1 cellular context compared by ENCODE assay signal in the genomic region with DNA sequence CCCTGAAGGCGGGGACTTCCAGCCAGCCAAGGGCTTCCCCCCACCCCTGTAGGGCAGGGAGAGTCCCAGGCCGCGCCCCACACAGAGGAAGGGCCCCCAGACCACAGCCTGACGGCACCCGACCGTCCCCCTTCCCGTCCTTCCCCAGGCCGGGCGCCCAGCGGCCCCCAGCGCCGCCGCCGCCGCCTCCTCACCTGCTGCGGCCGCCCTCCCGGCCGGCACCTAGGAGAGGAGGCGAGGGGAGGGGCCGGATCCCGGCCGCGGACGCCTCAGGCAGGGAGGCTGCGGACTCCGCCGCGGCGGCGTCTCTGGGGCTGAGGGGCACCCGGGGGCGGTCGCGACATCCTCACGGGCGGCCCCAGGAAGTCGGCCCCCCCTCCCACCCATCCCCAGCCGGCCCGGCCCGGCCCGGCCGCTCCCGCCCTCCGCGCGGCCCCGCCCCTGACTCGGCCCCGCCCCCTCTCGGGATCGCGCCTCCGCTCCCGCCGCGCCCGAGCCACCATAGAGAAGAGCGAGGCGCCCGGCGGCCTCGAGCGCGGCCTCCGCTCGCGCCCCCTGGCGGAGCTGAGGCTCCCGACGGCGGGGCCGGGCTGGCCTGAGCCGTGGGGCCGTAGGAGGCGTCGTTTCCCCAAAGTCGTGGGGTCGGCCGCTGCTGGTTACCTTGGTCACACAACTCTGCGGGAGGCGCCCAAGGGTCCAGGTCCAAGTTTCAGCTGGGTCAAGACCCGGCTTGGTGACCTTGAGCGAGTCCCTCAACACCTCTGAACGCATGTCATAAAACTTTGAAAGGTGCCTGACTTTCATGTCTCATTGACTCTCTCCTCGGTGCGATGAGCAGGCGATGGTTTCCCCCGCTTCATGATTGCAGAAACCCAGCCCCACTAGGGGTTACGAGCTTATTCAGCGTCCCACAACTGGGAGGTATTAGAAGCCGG.
A peak's percentile ranks its signal among the peaks of the same experiment; 100 is the strongest.
TF ChIP-seq lines count a peak whose summit lies in the region.

No MANE protein-coding gene starts in this region.

TF ChIP-seq in HepG2, 621 proteins besides CTCF, POLR2A, EP300 and RAD21 (continued from another document and continues in another):
- TF ChIP-seq ZGPAT (CRISPR knock-in tag; IDR thresholded peaks at IDR 0.05) (no peak; the same call in 1 of the 2 replicates), BCL6 (CRISPR knock-in tag; IDR thresholded peaks at IDR 0.05) (peak; percentile 25; the same call in 1 of the 2 replicates), MED8 (CRISPR knock-in tag; IDR thresholded peaks at IDR 0.05; ENCODE audit: insufficient replicate concordance) (no peak), ZNF616 (CRISPR knock-in tag; IDR thresholded peaks at IDR 0.05; ENCODE audit: low read depth) (no peak), MAFK (conservative IDR thresholded peaks at IDR 0.05 in 1 of 2, IDR thresholded peaks at IDR 0.05 in 1 of 2; ENCODE audit: low read length in 2 of 2) (no peak), FOXK1 (CRISPR knock-in tag; IDR thresholded peaks at IDR 0.05; ENCODE audit: borderline replicate concordance, low read depth) (no peak), ZSCAN22 (CRISPR knock-in tag; IDR thresholded peaks at IDR 0.05) (no peak), MIER3 (CRISPR knock-in tag; IDR thresholded peaks at IDR 0.05; ENCODE audit: borderline replicate concordance) (no peak), RFX1 (IDR thresholded peaks at IDR 0.05) (no peak), ZFP62 (CRISPR knock-in tag; IDR thresholded peaks at IDR 0.05) (no peak), KAT8 (CRISPR knock-in tag; IDR thresholded peaks at IDR 0.05) (no peak), TARDBP (CRISPR knock-in tag; IDR thresholded peaks at IDR 0.05) (peak; percentile 28; the same call in 1 of the 2 replicates), IRF2 (CRISPR knock-in tag; IDR thresholded peaks at IDR 0.05) (peak; percentile 22; the same call in 1 of the 2 replicates), ZFP36L2 (CRISPR knock-in tag; IDR thresholded peaks at IDR 0.05) (no peak), GATA4 (IDR thresholded peaks at IDR 0.05; ENCODE audit: borderline replicate concordance, low read depth) (no peak), DNMT3B (CRISPR knock-in tag; conservative IDR thresholded peaks at IDR 0.05) (no peak), FOXA3 (CRISPR knock-in tag; IDR thresholded peaks at IDR 0.05) (no peak), ZNF256 (CRISPR knock-in tag; conservative IDR thresholded peaks at IDR 0.05) (no peak), GRHL1 (CRISPR knock-in tag; conservative IDR thresholded peaks at IDR 0.05) (no peak), HHEX (CRISPR knock-in tag; IDR thresholded peaks at IDR 0.05) (no peak), PCBP1 (IDR thresholded peaks at IDR 0.05; ENCODE audit: borderline replicate concordance, low read depth, low read length) (no peak), KMT2A (CRISPR knock-in tag; IDR thresholded peaks at IDR 0.05) (no peak; the same call in 1 of the 2 replicates), MATR3 (CRISPR knock-in tag; IDR thresholded peaks at IDR 0.05) (no peak), ZNF577 (CRISPR knock-in tag; IDR thresholded peaks at IDR 0.05; ENCODE audit: borderline replicate concordance, low read depth) (no peak), AGO2 (optimal IDR thresholded peaks at IDR 0.05; ENCODE audit: low read depth, low read length) (peak; percentile 81), NRL (CRISPR knock-in tag; IDR thresholded peaks at IDR 0.05; ENCODE audit: borderline replicate concordance) (no peak), KDM5B (CRISPR knock-in tag; IDR thresholded peaks at IDR 0.05; ENCODE audit: borderline replicate concordance) (peak; percentile 51; the same call in 1 of the 2 replicates), SPEN (CRISPR knock-in tag; IDR thresholded peaks at IDR 0.05; ENCODE audit: low read depth) (peak; percentile 5; the same call in 1 of the 2 replicates), ZNF337 (CRISPR knock-in tag; IDR thresholded peaks at IDR 0.05; ENCODE audit: borderline replicate concordance, low read depth) (no peak), ERF (CRISPR knock-in tag; IDR thresholded peaks at IDR 0.05) (peak; percentile 3; the same call in 1 of the 2 replicates), SP140L (CRISPR knock-in tag; IDR thresholded peaks at IDR 0.05; ENCODE audit: borderline replicate concordance) (no peak), HNRNPLL (IDR thresholded peaks at IDR 0.05; ENCODE audit: low read depth, low read length, poor library complexity, severe bottlenecking) (no peak), IRX3 (CRISPR knock-in tag; IDR thresholded peaks at IDR 0.05; ENCODE audit: borderline replicate concordance, low read depth) (peak; percentile 6; the same call in 1 of the 2 replicates), SNAPC4 (CRISPR knock-in tag; IDR thresholded peaks at IDR 0.05) (no peak), NFIB (CRISPR knock-in tag; IDR thresholded peaks at IDR 0.05; ENCODE audit: borderline replicate concordance) (no peak), ZNF776 (CRISPR knock-in tag; IDR thresholded peaks at IDR 0.05) (no peak; the same call in 1 of the 2 replicates), ARNT2 (CRISPR knock-in tag; IDR thresholded peaks at IDR 0.05; ENCODE audit: low read depth) (0 out of 2 replicates have a peak, but pooled peaks have one; percentile 43), ZNF883 (CRISPR knock-in tag; IDR thresholded peaks at IDR 0.05; ENCODE audit: not compliant biosample characterization) (peak; percentile 20)
- TF ChIP-seq, protein P1, sequence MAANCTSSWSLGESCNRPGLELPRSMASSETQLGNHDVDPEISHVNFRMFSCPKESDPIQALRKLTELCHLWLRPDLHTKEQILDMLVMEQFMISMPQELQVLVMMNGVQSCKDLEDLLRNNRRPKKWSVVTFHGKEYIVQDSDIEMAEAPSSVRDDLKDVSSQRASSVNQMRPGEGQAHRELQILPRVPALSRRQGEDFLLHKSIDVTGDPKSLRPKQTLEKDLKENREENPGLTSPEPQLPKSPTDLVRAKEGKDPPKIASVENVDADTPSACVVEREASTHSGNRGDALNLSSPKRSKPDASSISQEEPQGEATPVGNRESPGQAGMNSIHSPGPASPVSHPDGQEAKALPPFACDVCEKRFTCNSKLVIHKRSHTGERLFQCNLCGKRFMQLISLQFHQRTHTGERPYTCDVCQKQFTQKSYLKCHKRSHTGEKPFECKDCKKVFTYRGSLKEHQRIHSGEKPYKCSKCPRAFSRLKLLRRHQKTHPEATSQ (CRISPR knock-in tag; IDR thresholded peaks at IDR 0.05; ENCODE audit: borderline replicate concordance): no peak
- TF ChIP-seq, protein P2, sequence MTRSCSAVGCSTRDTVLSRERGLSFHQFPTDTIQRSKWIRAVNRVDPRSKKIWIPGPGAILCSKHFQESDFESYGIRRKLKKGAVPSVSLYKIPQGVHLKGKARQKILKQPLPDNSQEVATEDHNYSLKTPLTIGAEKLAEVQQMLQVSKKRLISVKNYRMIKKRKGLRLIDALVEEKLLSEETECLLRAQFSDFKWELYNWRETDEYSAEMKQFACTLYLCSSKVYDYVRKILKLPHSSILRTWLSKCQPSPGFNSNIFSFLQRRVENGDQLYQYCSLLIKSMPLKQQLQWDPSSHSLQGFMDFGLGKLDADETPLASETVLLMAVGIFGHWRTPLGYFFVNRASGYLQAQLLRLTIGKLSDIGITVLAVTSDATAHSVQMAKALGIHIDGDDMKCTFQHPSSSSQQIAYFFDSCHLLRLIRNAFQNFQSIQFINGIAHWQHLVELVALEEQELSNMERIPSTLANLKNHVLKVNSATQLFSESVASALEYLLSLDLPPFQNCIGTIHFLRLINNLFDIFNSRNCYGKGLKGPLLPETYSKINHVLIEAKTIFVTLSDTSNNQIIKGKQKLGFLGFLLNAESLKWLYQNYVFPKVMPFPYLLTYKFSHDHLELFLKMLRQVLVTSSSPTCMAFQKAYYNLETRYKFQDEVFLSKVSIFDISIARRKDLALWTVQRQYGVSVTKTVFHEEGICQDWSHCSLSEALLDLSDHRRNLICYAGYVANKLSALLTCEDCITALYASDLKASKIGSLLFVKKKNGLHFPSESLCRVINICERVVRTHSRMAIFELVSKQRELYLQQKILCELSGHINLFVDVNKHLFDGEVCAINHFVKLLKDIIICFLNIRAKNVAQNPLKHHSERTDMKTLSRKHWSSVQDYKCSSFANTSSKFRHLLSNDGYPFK (CRISPR knock-in tag; IDR thresholded peaks at IDR 0.05; ENCODE audit: borderline replicate concordance): no peak
- TF ChIP-seq, protein P3, sequence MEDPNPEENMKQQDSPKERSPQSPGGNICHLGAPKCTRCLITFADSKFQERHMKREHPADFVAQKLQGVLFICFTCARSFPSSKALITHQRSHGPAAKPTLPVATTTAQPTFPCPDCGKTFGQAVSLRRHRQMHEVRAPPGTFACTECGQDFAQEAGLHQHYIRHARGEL (CRISPR knock-in tag; IDR thresholded peaks at IDR 0.05): no peak
- TF ChIP-seq, protein P4, sequence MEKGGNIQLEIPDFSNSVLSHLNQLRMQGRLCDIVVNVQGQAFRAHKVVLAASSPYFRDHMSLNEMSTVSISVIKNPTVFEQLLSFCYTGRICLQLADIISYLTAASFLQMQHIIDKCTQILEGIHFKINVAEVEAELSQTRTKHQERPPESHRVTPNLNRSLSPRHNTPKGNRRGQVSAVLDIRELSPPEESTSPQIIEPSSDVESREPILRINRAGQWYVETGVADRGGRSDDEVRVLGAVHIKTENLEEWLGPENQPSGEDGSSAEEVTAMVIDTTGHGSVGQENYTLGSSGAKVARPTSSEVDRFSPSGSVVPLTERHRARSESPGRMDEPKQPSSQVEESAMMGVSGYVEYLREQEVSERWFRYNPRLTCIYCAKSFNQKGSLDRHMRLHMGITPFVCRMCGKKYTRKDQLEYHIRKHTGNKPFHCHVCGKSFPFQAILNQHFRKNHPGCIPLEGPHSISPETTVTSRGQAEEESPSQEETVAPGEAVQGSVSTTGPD (CRISPR knock-in tag; IDR thresholded peaks at IDR 0.05): no peak
- TF ChIP-seq, protein P5, sequence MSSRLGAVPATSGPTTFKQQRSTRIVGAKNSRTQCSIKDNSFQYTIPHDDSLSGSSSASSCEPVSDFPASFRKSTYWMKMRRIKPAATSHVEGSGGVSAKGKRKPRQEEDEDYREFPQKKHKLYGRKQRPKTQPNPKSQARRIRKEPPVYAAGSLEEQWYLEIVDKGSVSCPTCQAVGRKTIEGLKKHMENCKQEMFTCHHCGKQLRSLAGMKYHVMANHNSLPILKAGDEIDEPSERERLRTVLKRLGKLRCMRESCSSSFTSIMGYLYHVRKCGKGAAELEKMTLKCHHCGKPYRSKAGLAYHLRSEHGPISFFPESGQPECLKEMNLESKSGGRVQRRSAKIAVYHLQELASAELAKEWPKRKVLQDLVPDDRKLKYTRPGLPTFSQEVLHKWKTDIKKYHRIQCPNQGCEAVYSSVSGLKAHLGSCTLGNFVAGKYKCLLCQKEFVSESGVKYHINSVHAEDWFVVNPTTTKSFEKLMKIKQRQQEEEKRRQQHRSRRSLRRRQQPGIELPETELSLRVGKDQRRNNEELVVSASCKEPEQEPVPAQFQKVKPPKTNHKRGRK (CRISPR knock-in tag; IDR thresholded peaks at IDR 0.05): no peak
- TF ChIP-seq, protein P6, sequence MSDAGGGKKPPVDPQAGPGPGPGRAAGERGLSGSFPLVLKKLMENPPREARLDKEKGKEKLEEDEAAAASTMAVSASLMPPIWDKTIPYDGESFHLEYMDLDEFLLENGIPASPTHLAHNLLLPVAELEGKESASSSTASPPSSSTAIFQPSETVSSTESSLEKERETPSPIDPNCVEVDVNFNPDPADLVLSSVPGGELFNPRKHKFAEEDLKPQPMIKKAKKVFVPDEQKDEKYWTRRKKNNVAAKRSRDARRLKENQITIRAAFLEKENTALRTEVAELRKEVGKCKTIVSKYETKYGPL (CRISPR knock-in tag; IDR thresholded peaks at IDR 0.05): no peak
